ENCODE assay signal across 19 cellular contexts in the genomic region with DNA sequence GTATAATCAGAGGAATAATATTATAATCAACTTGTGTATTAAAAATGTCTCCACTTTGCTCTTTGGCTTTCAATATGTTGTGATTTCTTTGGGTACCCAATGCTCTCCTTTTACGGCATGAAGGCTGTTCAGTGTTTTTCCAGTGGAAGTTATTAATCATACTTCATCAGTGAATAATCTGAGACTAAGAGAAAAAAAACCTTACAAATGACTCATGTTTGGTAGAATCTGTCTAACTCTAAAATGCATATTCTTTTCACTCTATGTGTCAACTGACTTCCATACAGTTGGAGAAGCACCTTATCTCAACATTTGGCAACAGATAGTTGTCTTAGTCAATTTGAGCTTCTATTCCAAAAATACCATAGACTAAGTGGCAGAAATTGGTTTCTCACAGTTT.
DNase-seq lines count a peak whose midpoint lies in the region; ATAC-seq and TF ChIP-seq lines count a peak whose summit lies in the region.
"Had no signal": no experiment of that assay in that cellular context is flagged by ENCODE, and none has a peak within 500 bp of the region (broad histone marks: within the 10 kb centered on the region; RNA-seq: fewer than 3 reads in every experiment).

No MANE protein-coding gene starts in this region.

- TF ChIP-seq CTCF in cardiac fibroblast (IDR thresholded peaks at IDR 0.05; ENCODE audit: low read depth, low read length) = no peak

- H3K27me3 ChIP-seq in MG63 = no peaks in the 10 kb centered on the region

- H3K4me3 ChIP-seq in cardiac fibroblast (replicated peaks in 1 of 2; ENCODE audit: low read depth in 2 of 2, low read length in 2 of 2) (no peak overlapping the region), MG63 (no peak overlapping the region)
- H3K4me3 ChIP-seq: HAP-1, mucosa of descending colon, smooth muscle cell had no signal

- DNase-seq in AG08396 (ENCODE audit: low spot score) (peak; percentile 10), LHCN-M2 (ENCODE audit: low read depth) (peak; percentile 66), cardiac fibroblast (ENCODE audit: low read depth in 2 of 2) (peak; percentile 1 to 87), kidney tubule cell (ENCODE audit: low spot score) (peak; percentile 78), MG63 (no peak), NCI-H510A treated with DMSO at 0.1 percent for 48 hours (lab: John Stamatoyannopoulos, UW) (no peak), SKM-1 treated with dmso at 0.1 percent for 144 hours (lab: John Stamatoyannopoulos, UW; ENCODE audit: unreplicated experiment) (no peak)
- DNase-seq: activated CD4-positive, alpha-beta T cell treated with anti-CD3 and anti-CD28 coated beads for 4 hours; cerebellar nuclear complex; endodermal cell; head of caudate nucleus; mucosa of descending colon; NCI-H1048; Right ventricle myocardium superior; stimulated activated naive B cell treated with anti-CD40 and anti-IgM and Interleukin-4, amounts not matched to agents 10 μg/mL and 1 μg/mL and 100 μg/mL, for 72 hours; T-helper 2 cell had no signal

- no peaks in the 10 kb centered on the region for H3K9me3 ChIP-seq in MG63
- H3K9me3 ChIP-seq: HAP-1, mucosa of descending colon had no signal

- no peaks in the 10 kb centered on the region for H3K36me3 ChIP-seq in MG63
- H3K36me3 ChIP-seq: HAP-1 had no signal

- no peak for ATAC-seq in HG03442 (IDR thresholded peaks at IDR 0.05; ENCODE audit: unreplicated experiment)
- ATAC-seq: mucosa of descending colon; stimulated activated naive B cell treated with anti-CD40 and anti-IgM and Interleukin-4, amounts not matched to agents 10 μg/mL and 1 μg/mL and 100 μg/mL, for 72 hours had no signal

Comparison
In these comparisons a context has a peak if more than half of its experiments do, and no peak if none do; other contexts are left out.
1. DNase-seq: peak in AG08396 (single experiment), LHCN-M2 (single experiment), cardiac fibroblast (2 of 2) and kidney tubule cell (single experiment); none in MG63 (single experiment), NCI-H510A treated with DMSO at 0.1 percent for 48 hours (single experiment) and SKM-1 treated with dmso at 0.1 percent for 144 hours (single experiment).